ENCODE assay signal across 8 cellular contexts in genomic region chr1:116373451-116374339, GRCh38. TPM values are rescaled to one million over a fixed set of nuclear protein-coding genes. Genes with fewer than 3 reads are reported as not detected.
DNase-seq lines count a peak whose midpoint lies in the region; ATAC-seq and TF ChIP-seq lines count a peak whose summit lies in the region.

No MANE protein-coding gene starts in this region.

- peaks cover 0 to 2% (median 0%) of the 10 kb centered on the region in 5 experiments for H3K9me3 Mint-ChIP-seq in brain

- DNase-seq in Ammon's horn (ENCODE audit: low spot score) (peak; percentile 58), Kasumi-1 (lab: John Stamatoyannopoulos, UW) (peak; percentile 52 to 66), T-helper 9 cell (peak; percentile 47), iPS-NIHi11 (ENCODE audit: low spot score) (peak; percentile 58), foreskin melanocyte (no peak)

- no peaks in the 10 kb centered on the region for H3K36me3 Mint-ChIP-seq in brain

- peaks cover 48% of the 10 kb centered on the region for H3K4me1 Mint-ChIP-seq in brain

- H3K4me3 Mint-ChIP-seq in brain: peak overlapping the region; percentile 97 to 99 (median 98)

- peak overlapping the region; percentile 74 to 87 (median 85) for H3K9ac ChIP-seq in skeletal muscle tissue (ENCODE audit: low read depth in 1 of 3, low read length in 3 of 3)

- peak overlapping the region; percentile 79 to 88 (median 82) for H3K4me3 ChIP-seq in skeletal muscle tissue (ENCODE audit: low read length in 3 of 3)

- ATAC-seq in GM19351 (IDR thresholded peaks at IDR 0.05; ENCODE audit: unreplicated experiment): peak; percentile 12

- peak overlapping the region; percentile 90 for H3K27ac ChIP-seq in skeletal muscle tissue (ENCODE audit: low read depth, low read length)

- H3K36me3 ChIP-seq in skeletal muscle tissue (ENCODE audit: control insufficient read depth in 3 of 3, insufficient read depth in 3 of 3, low read length in 3 of 3): no peaks in the 10 kb centered on the region

- peak overlapping the region; percentile 91 to 97 (median 96) for H3K27ac Mint-ChIP-seq in brain

- no peaks in the 10 kb centered on the region for H3K9me3 ChIP-seq in skeletal muscle tissue (ENCODE audit: control insufficient read depth in 3 of 3, low read length in 3 of 3)

- H3K4me1 ChIP-seq in skeletal muscle tissue (ENCODE audit: control insufficient read depth in 3 of 3, insufficient read depth in 3 of 3, low read length in 3 of 3): peaks cover 50 to 52% (median 51%) of the 10 kb centered on the region in 3 donors

- H3K27me3 ChIP-seq in skeletal muscle tissue (ENCODE audit: control insufficient read depth in 3 of 3, insufficient read depth in 3 of 3, low read length in 3 of 3): no peaks in the 10 kb centered on the region

- TF ChIP-seq CTCF in brain (conservative IDR thresholded peaks at IDR 0.05): no peak

- peaks cover 15% of the 10 kb centered on the region for H3K27me3 Mint-ChIP-seq in brain

RNA-seq across cellular contexts. Expression of gene ATP1A1, which starts 0.7 kb away (rescaled TPM):
- 432 TPM for polyA plus RNA-seq in brain (ENCODE audit: insufficient read depth, low read depth, low replicate concordance)
- total RNA-seq in skeletal muscle tissue: 74.1 TPM
